1 cellular context compared by ENCODE assay signal in the genomic region with DNA sequence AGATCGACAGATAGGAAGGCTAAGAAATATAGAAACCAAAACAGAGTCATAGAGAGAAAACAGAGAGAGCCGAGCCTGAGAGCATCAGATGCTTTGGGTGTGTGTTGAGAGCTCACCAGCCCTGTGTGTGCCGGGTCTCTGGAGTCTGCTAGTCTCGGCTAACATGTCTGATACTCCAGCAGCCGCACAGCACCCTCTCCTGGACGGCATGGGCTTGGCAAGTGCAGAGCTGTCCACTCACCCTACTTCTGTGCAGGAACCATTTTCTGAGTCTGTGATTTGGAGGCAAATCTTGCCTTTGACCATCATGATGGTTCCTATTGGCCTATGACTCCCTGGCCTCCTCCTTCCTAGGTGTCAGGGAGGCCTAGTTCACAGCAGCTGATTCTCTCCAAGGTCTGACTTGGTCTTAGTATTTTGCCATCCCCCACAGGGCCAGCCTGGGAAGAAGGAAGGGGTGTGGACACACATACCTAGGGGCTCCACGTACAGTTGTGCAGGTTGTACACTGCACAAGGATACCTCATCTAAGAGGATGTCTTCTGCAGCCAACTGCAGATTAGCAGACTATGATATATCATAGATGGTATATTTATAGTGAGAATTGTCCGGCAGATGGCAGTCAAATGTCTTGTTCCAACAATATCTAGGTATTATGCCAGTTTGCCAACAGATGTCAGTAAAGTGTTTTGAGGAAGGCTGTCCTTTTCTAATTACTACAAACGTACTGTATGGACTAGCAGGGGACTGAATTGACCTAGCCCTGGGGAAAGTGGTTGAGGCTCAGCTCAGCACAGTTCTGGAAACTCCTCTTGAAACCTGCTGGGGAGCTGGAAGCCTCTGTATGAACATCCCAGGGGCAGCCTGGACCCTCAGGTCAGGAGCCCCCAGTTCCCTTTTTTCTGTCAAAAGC.
A peak's percentile ranks its signal among the peaks of the same experiment; 100 is the strongest.
TF ChIP-seq lines count a peak whose summit lies in the region.

No MANE protein-coding gene starts in this region.

TF ChIP-seq in SK-N-SH, 30 proteins besides CTCF, POLR2A, EP300 and RAD21 (continued from another document):
- TF ChIP-seq, protein P1, sequence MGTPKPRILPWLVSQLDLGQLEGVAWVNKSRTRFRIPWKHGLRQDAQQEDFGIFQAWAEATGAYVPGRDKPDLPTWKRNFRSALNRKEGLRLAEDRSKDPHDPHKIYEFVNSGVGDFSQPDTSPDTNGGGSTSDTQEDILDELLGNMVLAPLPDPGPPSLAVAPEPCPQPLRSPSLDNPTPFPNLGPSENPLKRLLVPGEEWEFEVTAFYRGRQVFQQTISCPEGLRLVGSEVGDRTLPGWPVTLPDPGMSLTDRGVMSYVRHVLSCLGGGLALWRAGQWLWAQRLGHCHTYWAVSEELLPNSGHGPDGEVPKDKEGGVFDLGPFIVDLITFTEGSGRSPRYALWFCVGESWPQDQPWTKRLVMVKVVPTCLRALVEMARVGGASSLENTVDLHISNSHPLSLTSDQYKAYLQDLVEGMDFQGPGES (IDR thresholded peaks at IDR 0.05; ENCODE audit: low read depth, low read length): no peak
- peak; percentile 91 for TF ChIP-seq CHD2 (IDR thresholded peaks at IDR 0.05; ENCODE audit: low read length, partially characterized antibody)
- TF ChIP-seq MXI1 (IDR thresholded peaks at IDR 0.05; ENCODE audit: low read depth, low read length): no peak
- 0 out of 2 replicates have a peak, but pooled peaks have one; percentile 19 for TF ChIP-seq POLR2AphosphoS5 (IDR thresholded peaks at IDR 0.05; ENCODE audit: low read depth, low read length)
- no peak for TF ChIP-seq JUND (IDR thresholded peaks at IDR 0.05)
- peak; percentile 85 for TF ChIP-seq SMC3 (IDR thresholded peaks at IDR 0.05; ENCODE audit: low read depth, low read length)
- TF ChIP-seq NFIC (IDR thresholded peaks at IDR 0.05; ENCODE audit: borderline replicate concordance): no peak
- TF ChIP-seq FOXM1 (IDR thresholded peaks at IDR 0.05; ENCODE audit: low read depth): no peak
- 0 out of 2 replicates have a peak, but pooled peaks have one; percentile 8 for TF ChIP-seq SIN3A (IDR thresholded peaks at IDR 0.05; ENCODE audit: borderline replicate concordance, low read depth, low read length)
- TF ChIP-seq, protein P2, sequence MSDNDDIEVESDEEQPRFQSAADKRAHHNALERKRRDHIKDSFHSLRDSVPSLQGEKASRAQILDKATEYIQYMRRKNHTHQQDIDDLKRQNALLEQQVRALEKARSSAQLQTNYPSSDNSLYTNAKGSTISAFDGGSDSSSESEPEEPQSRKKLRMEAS (IDR thresholded peaks at IDR 0.05; ENCODE audit: low read depth): no peak
- no peak for TF ChIP-seq RXRA (IDR thresholded peaks at IDR 0.05; ENCODE audit: borderline replicate concordance, low read depth)
- TF ChIP-seq FOXJ3 (CRISPR knock-in tag; IDR thresholded peaks at IDR 0.05): no peak
- TF ChIP-seq, protein P3, sequence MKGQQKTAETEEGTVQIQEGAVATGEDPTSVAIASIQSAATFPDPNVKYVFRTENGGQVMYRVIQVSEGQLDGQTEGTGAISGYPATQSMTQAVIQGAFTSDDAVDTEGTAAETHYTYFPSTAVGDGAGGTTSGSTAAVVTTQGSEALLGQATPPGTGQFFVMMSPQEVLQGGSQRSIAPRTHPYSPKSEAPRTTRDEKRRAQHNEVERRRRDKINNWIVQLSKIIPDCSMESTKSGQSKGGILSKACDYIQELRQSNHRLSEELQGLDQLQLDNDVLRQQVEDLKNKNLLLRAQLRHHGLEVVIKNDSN (IDR thresholded peaks at IDR 0.05; ENCODE audit: borderline replicate concordance, low read depth): no peak
- no peak for TF ChIP-seq RFX5 (IDR thresholded peaks at IDR 0.05; ENCODE audit: low read length)
- TF ChIP-seq, protein P4, sequence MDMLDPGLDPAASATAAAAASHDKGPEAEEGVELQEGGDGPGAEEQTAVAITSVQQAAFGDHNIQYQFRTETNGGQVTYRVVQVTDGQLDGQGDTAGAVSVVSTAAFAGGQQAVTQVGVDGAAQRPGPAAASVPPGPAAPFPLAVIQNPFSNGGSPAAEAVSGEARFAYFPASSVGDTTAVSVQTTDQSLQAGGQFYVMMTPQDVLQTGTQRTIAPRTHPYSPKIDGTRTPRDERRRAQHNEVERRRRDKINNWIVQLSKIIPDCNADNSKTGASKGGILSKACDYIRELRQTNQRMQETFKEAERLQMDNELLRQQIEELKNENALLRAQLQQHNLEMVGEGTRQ (IDR thresholded peaks at IDR 0.05; ENCODE audit: borderline replicate concordance, low read depth, low read length): no peak
- no peak for TF ChIP-seq ELF1 (IDR thresholded peaks at IDR 0.05)
- no peak for TF ChIP-seq EZH2phosphoT487 (IDR thresholded peaks at IDR 0.05; ENCODE audit: borderline replicate concordance, low read depth)
- TF ChIP-seq FOSL2 (IDR thresholded peaks at IDR 0.05; ENCODE audit: borderline replicate concordance, low read depth): no peak
- 0 out of 2 replicates have a peak, but pooled peaks have one; percentile 12 for TF ChIP-seq RCOR1 (IDR thresholded peaks at IDR 0.05; ENCODE audit: low read length)
- TF ChIP-seq GABPA (IDR thresholded peaks at IDR 0.05; ENCODE audit: low read depth): no peak
- TF ChIP-seq TAF1 (IDR thresholded peaks at IDR 0.05; ENCODE audit: borderline replicate concordance, low read depth, low read length): 0 out of 2 replicates have a peak, but pooled peaks have one; percentile 53
- TF ChIP-seq GATA2 (CRISPR knock-in tag; IDR thresholded peaks at IDR 0.05): no peak
- TF ChIP-seq YY1 (IDR thresholded peaks at IDR 0.05; ENCODE audit: low read depth): no peak
- no peak; the same call in 1 of the 2 replicates for TF ChIP-seq NRF1 (IDR thresholded peaks at IDR 0.05; ENCODE audit: low read depth, low read length)
- TF ChIP-seq, protein P5, sequence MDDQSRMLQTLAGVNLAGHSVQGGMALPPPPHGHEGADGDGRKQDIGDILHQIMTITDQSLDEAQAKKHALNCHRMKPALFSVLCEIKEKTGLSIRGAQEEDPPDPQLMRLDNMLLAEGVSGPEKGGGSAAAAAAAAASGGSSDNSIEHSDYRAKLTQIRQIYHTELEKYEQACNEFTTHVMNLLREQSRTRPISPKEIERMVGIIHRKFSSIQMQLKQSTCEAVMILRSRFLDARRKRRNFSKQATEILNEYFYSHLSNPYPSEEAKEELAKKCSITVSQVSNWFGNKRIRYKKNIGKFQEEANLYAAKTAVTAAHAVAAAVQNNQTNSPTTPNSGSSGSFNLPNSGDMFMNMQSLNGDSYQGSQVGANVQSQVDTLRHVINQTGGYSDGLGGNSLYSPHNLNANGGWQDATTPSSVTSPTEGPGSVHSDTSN (IDR thresholded peaks at IDR 0.05): peak; percentile 22; the same call in 1 of the 2 replicates
- no peak for TF ChIP-seq TCF12 (IDR thresholded peaks at IDR 0.05)
- TF ChIP-seq TEAD4 (IDR thresholded peaks at IDR 0.05; ENCODE audit: borderline replicate concordance, insufficient read depth): no peak
- TF ChIP-seq, protein P6, sequence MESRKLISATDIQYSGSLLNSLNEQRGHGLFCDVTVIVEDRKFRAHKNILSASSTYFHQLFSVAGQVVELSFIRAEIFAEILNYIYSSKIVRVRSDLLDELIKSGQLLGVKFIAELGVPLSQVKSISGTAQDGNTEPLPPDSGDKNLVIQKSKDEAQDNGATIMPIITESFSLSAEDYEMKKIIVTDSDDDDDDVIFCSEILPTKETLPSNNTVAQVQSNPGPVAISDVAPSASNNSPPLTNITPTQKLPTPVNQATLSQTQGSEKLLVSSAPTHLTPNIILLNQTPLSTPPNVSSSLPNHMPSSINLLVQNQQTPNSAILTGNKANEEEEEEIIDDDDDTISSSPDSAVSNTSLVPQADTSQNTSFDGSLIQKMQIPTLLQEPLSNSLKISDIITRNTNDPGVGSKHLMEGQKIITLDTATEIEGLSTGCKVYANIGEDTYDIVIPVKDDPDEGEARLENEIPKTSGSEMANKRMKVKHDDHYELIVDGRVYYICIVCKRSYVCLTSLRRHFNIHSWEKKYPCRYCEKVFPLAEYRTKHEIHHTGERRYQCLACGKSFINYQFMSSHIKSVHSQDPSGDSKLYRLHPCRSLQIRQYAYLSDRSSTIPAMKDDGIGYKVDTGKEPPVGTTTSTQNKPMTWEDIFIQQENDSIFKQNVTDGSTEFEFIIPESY (IDR thresholded peaks at IDR 0.05; ENCODE audit: borderline replicate concordance, low read depth): no peak
TF ChIP-seq in SK-N-SH: peak in this region for 8.
